In genomic region chr16:57486858-57487834, GRCh38 we compare ENCODE assay signal across 9 cellular contexts. TPM values are rescaled to one million over a fixed set of nuclear protein-coding genes. Genes with fewer than 3 reads are reported as not detected.
A peak's percentile ranks its signal among the peaks of the same experiment; 100 is the strongest.
DNase-seq lines count a peak whose midpoint lies in the region; ATAC-seq and TF ChIP-seq lines count a peak whose summit lies in the region.
"Had no signal": no experiment of that assay in that cellular context is flagged by ENCODE, and none has a peak within 500 bp of the region (broad histone marks: within the 10 kb centered on the region; RNA-seq: fewer than 3 reads in every experiment).

No MANE protein-coding gene starts in this region.

- ATAC-seq in HG03066 (IDR thresholded peaks at IDR 0.05; ENCODE audit: low read depth, unreplicated experiment): peak; percentile 13
- ATAC-seq in natural killer cell: no peak
- no peak for ATAC-seq in GM18867 (IDR thresholded peaks at IDR 0.05; ENCODE audit: unreplicated experiment)

- peaks cover 11 to 26% of the 10 kb centered on the region in 2 donors for H3K4me1 Mint-ChIP-seq in natural killer cell

- TF ChIP-seq POLR2A in breast epithelium (IDR thresholded peaks at IDR 0.05): no peak

- H3K4me3 ChIP-seq in AG04450 (ENCODE audit: low read depth, low read length) (peak overlapping the region; percentile 53), breast epithelium (peak overlapping the region; percentile 65 to 82 (median 79)), brain microvascular endothelial cell (ENCODE audit: low read depth, low read length) (no peak overlapping the region)

- no peaks in the 10 kb centered on the region for H3K36me3 ChIP-seq in breast epithelium
- H3K36me3 ChIP-seq in brain microvascular endothelial cell (replicated peaks): no peaks in the 10 kb centered on the region

- H3K4me3 Mint-ChIP-seq in natural killer cell: peak overlapping the region; percentile 79

- H3K9me3 Mint-ChIP-seq in natural killer cell: no peaks in the 10 kb centered on the region

- in situ Hi-C loops in brain microvascular endothelial cell (cut with HindIII; ENCODE audit: low pct_ligation_motif_present, low sequenced_read_pairs): no loop called here

- intact Hi-C loops in breast epithelium (cut with DNase I; ENCODE audit: low total_unique reads): no loop called here
- intact Hi-C loops in natural killer cell (cut with micrococcal nuclease): loop anchor here (2.0 kb wide), 1 partner anchor 50 kb away; the partner anchor contains the start of gene CCDC102A

- DNase-seq in AG04450 (ENCODE audit: low read depth, low spot score) (no peak), breast epithelium (ENCODE audit: low spot score in 2 of 2) (peak in 1 of 2 donors; percentile 38), natural killer cell (no peak), activated gamma-delta T cell (lab: John Stamatoyannopoulos, UW) (no peak), brain microvascular endothelial cell (no peak)
- no peak for DNase-seq in central memory CD4-positive, alpha-beta T cell

- POLR2A ChIA-PET in AG04450 (lab: Yijun Ruan, JAX): no interaction called here

- H3K9me3 ChIP-seq in AG04450 (ENCODE audit: control insufficient read depth, insufficient read depth, low read length) (peaks cover 4% of the 10 kb centered on the region; the same call in 1 of the 2 replicates), breast epithelium (no peaks in the 10 kb centered on the region)

- TF ChIP-seq CTCF in AG04450 (IDR thresholded peaks at IDR 0.05; ENCODE audit: low read depth, low read length) (no peak), breast epithelium (IDR thresholded peaks at IDR 0.05) (no peak), natural killer cell (IDR thresholded peaks at IDR 0.05) (no peak), brain microvascular endothelial cell (IDR thresholded peaks at IDR 0.05; ENCODE audit: low read depth, low read length, missing control alignments) (no peak)

- H3K36me3 Mint-ChIP-seq in natural killer cell: no peaks in the 10 kb centered on the region

- peaks cover 7% of the 10 kb centered on the region for H3K27me3 ChIP-seq in AG04450 (ENCODE audit: control insufficient read depth, insufficient read depth, low read length)
- H3K27me3 ChIP-seq in breast epithelium: no peaks in the 10 kb centered on the region
- no peaks in the 10 kb centered on the region for H3K27me3 ChIP-seq in brain microvascular endothelial cell (replicated peaks)

- H3K27ac ChIP-seq in AG04450 (ENCODE audit: low read depth, low read length) (no peak overlapping the region), breast epithelium (peak overlapping the region; percentile 67 to 82), brain microvascular endothelial cell (no peak overlapping the region)
- H3K27ac ChIP-seq: VCaP had no signal

- H3K27ac Mint-ChIP-seq in natural killer cell: peak overlapping the region in 1 of 2 donors; percentile 79

- peaks cover 5 to 7% of the 10 kb centered on the region in 2 donors for H3K27me3 Mint-ChIP-seq in natural killer cell (ENCODE audit: low read depth in 2 of 2)

- H3K4me1 ChIP-seq in breast epithelium: peaks cover 0 to 11% of the 10 kb centered on the region in 2 donors

- CTCF ChIA-PET in AG04450 (lab: Charles Lee): interaction anchor here (0.9 to 1.5 kb wide), 6 partner anchors 25 to 186 kb away, joined by 3 to 6 read pairs (median 4); partner anchors contain the start of gene POLR2C

RNA-seq across cellular contexts. Expression of gene DOK4, which starts 0.9 kb away (rescaled TPM):
- polyA plus RNA-seq in AG04450 (2011; rRNA removed): 12.5 and 15.9 TPM in 2 replicates
- 13.8 and 22.0 TPM in 2 replicates for polyA minus RNA-seq in AG04450 (2011; rRNA and poly(A)+ RNA removed)
- total RNA-seq in breast epithelium: 10 to 100 TPM; 13.1 to 20.3 (median 17.6) TPM
- 1 to 10 TPM in 2 of 3 donors, under 1 TPM in 1; 0.75 to 2.5 (median 1.5) TPM for total RNA-seq in natural killer cell

RNA-seq across cellular contexts. Expression of gene POLR2C, which starts 24.7 kb away (rescaled TPM):
- polyA plus RNA-seq in AG04450 (2011; rRNA removed): 143 and 149 TPM in 2 replicates
- 148 and 173 TPM in 2 replicates for polyA minus RNA-seq in AG04450 (2011; rRNA and poly(A)+ RNA removed)
- total RNA-seq in breast epithelium (100 to 1,000 TPM; 119 to 129 (median 127) TPM), natural killer cell (10 to 100 TPM; 55.4 to 71.2 (median 66.7) TPM)

RNA-seq across cellular contexts. Expression of gene COQ9, which starts 39.9 kb away (rescaled TPM):
- polyA plus RNA-seq in AG04450 (2011; rRNA removed): 59.0 and 60.3 TPM in 2 replicates
- 39.3 and 40.0 TPM in 2 replicates for polyA minus RNA-seq in AG04450 (2011; rRNA and poly(A)+ RNA removed)
- total RNA-seq in breast epithelium (10 to 100 TPM; 36.0 to 42.6 (median 40.7) TPM), natural killer cell (10 to 100 TPM; 16.9 to 30.2 (median 18.3) TPM)

RNA-seq across cellular contexts. Expression of gene CIAPIN1, which starts 40.0 kb away (rescaled TPM):
- 48.6 and 49.7 TPM in 2 replicates for polyA plus RNA-seq in AG04450 (2011; rRNA removed)
- 24.1 and 24.3 TPM in 2 replicates for polyA minus RNA-seq in AG04450 (2011; rRNA and poly(A)+ RNA removed)
- total RNA-seq in breast epithelium (10 to 100 TPM; 23.4 to 33.2 (median 28.8) TPM), natural killer cell (10 to 100 TPM; 41.1 to 48.8 (median 42.9) TPM)

RNA-seq across cellular contexts. Expression of gene CCDC102A, which starts 49.2 kb away (rescaled TPM):
- polyA plus RNA-seq in AG04450 (2011; rRNA removed): 7.1 and 8.3 TPM in 2 replicates
- 3.5 and 5.7 TPM in 2 replicates for polyA minus RNA-seq in AG04450 (2011; rRNA and poly(A)+ RNA removed)
- total RNA-seq in breast epithelium (10 to 100 TPM in 2 of 3 donors, 1 to 10 TPM in 1; 6.7 to 15.1 (median 12.1) TPM), natural killer cell (10 to 100 TPM; 15.5 to 24.4 (median 17.1) TPM)

Comparison
In these comparisons a context has a peak if more than half of its experiments do, and no peak if none do; other contexts are left out.
1. H3K27ac ChIP-seq: peak in breast epithelium (2 of 2); none in AG04450 (single experiment) and brain microvascular endothelial cell (single experiment).